Comparison of ENCODE assay signal across 8 cellular contexts in genomic region chr10:110225756-110226554, GRCh38. TPM values are rescaled to one million over a fixed set of nuclear protein-coding genes. Genes with fewer than 3 reads are reported as not detected.
A peak's percentile ranks its signal among the peaks of the same experiment; 100 is the strongest.
DNase-seq lines count a peak whose midpoint lies in the region; ATAC-seq and TF ChIP-seq lines count a peak whose summit lies in the region.

No MANE protein-coding gene starts in this region.

- H3K4me1 ChIP-seq in adipocyte (ENCODE audit: control insufficient read depth, insufficient read depth, low read length) (peaks cover 15% of the 10 kb centered on the region), heart left ventricle (peaks cover 12 to 61% (median 39%) of the 10 kb centered on the region in 12 donors), trophoblast cell (ENCODE audit: control insufficient read depth in 1 of 2, insufficient read depth in 2 of 2, low read length in 2 of 2) (peaks cover 0 to 3% of the 10 kb centered on the region in 2 experiments), tibial nerve (peaks cover 0 to 59% (median 11%) of the 10 kb centered on the region in 4 donors)

- H4K91ac ChIP-seq in trophoblast cell (ENCODE audit: low read depth, low read length) = no peak overlapping the region

- peak overlapping the region; percentile 88 for H2AFZ ChIP-seq in trophoblast cell (ENCODE audit: insufficient read depth, low read length, poor library complexity)

- H3K14ac ChIP-seq in trophoblast cell (ENCODE audit: low read length) = no peak overlapping the region

- H4K8ac ChIP-seq in trophoblast cell (ENCODE audit: low read depth, low read length) = peak overlapping the region; percentile 74

- H3K4me3 ChIP-seq in GM12865 (ENCODE audit: low read depth, low read length) (peak overlapping the region; percentile 89), adipocyte (ENCODE audit: low read length) (peak overlapping the region; percentile 88), heart left ventricle (peak overlapping the region; percentile 50 to 93 (median 87)), trophoblast cell (ENCODE audit: low read depth, low read length) (peak overlapping the region; percentile 98), tibial nerve (peak overlapping the region; percentile 70 to 94 (median 91))

- no peak overlapping the region for H2BK12ac ChIP-seq in trophoblast cell (ENCODE audit: low read length)

- peak overlapping the region; percentile 85 for H3K9ac ChIP-seq in adipocyte (ENCODE audit: low read length)
- peak overlapping the region; percentile 68 for H3K9ac ChIP-seq in trophoblast cell (ENCODE audit: low read length)

- peaks cover 2% of the 10 kb centered on the region for H3K36me3 ChIP-seq in adipocyte (ENCODE audit: control insufficient read depth, insufficient read depth, low read length, severe bottlenecking)
- H3K36me3 ChIP-seq in heart left ventricle = peaks cover 0 to 28% (median 15%) of the 10 kb centered on the region in 9 donors
- no peaks in the 10 kb centered on the region for H3K36me3 ChIP-seq in trophoblast cell (ENCODE audit: control insufficient read depth in 1 of 2, insufficient read depth in 2 of 2, low read length in 2 of 2)
- H3K36me3 ChIP-seq in tibial nerve = peaks cover 0 to 27% (median 0%) of the 10 kb centered on the region in 3 donors

- H3K79me2 ChIP-seq in trophoblast cell (ENCODE audit: control insufficient read depth, insufficient read depth, low read length, poor library complexity) = no peaks in the 10 kb centered on the region

- ATAC-seq in HG02678 (IDR thresholded peaks at IDR 0.05; ENCODE audit: unreplicated experiment) = peak; percentile 77
- peak; percentile 55 to 78 (median 70) for ATAC-seq in heart left ventricle

- no peak overlapping the region for H2BK120ac ChIP-seq in trophoblast cell (ENCODE audit: insufficient read depth, low read length, poor library complexity)

- no peaks in the 10 kb centered on the region for H3K27me3 ChIP-seq in adipocyte (replicated peaks; ENCODE audit: control insufficient read depth, insufficient read depth, low read length)
- no peaks in the 10 kb centered on the region for H3K27me3 ChIP-seq in heart left ventricle
- H3K27me3 ChIP-seq in trophoblast cell (ENCODE audit: insufficient read depth, low read length) = no peaks in the 10 kb centered on the region
- H3K27me3 ChIP-seq in tibial nerve = no peaks in the 10 kb centered on the region

- no peak overlapping the region for H3K23ac ChIP-seq in trophoblast cell (ENCODE audit: low read length)

- TF ChIP-seq EP300 in tibial nerve (IDR thresholded peaks at IDR 0.05) = peak; percentile 85 to 87

- peak overlapping the region; percentile 13 for H3K18ac ChIP-seq in trophoblast cell (ENCODE audit: low read length)

- WGBS in heart left ventricle, 4 donors = 1% methylated on average over 80 to 104 of the region's 104 CpGs
- no CpG with 5 or more reads among the region's 104 CpGs for WGBS in trophoblast cell (ENCODE audit: extremely low coverage, insufficient coverage, insufficient read length)
- 0 to 1% methylated on average over 22 to 32 of the region's 104 CpGs for WGBS in tibial nerve, 2 donors

- peak overlapping the region; percentile 76 to 96 (median 88) for H3K27ac ChIP-seq in heart left ventricle
- peak overlapping the region; percentile 56 for H3K27ac ChIP-seq in trophoblast cell (ENCODE audit: low read depth, low read length)
- peak overlapping the region; percentile 91 to 100 (median 97) for H3K27ac ChIP-seq in tibial nerve

- H2BK5ac ChIP-seq in trophoblast cell (ENCODE audit: low read depth, low read length, poor library complexity) = no peak overlapping the region

- peak overlapping the region; percentile 94 for H3K4me2 ChIP-seq in trophoblast cell (ENCODE audit: low read length)

- peak; percentile 76 for TF ChIP-seq CTCF in GM12865 (IDR thresholded peaks at IDR 0.05; ENCODE audit: insufficient read depth, low read depth, low read length, missing control alignments)
- peak; percentile 55 to 91 (median 72) for TF ChIP-seq CTCF in heart left ventricle (IDR thresholded peaks at IDR 0.05)
- peak; percentile 67 to 95 (median 88) for TF ChIP-seq CTCF in tibial nerve (IDR thresholded peaks at IDR 0.05)

- no peak overlapping the region for H2AK5ac ChIP-seq in trophoblast cell (ENCODE audit: low read length)

- H4K12ac ChIP-seq in trophoblast cell (ENCODE audit: low read depth, low read length) = no peak overlapping the region

- intact Hi-C loops in heart left ventricle (cut with DNase I) = loop anchor here (1.0 to 10.0 kb wide), 15 partner anchors 15 to 341 kb away; partner anchors contain the start of genes ADD3 (in 2 of the 10) and DUSP5 (in 1 of the 10)

- no peaks in the 10 kb centered on the region for H3K9me3 ChIP-seq in adipocyte (ENCODE audit: control insufficient read depth, low read length)
- H3K9me3 ChIP-seq in heart left ventricle = no peaks in the 10 kb centered on the region
- H3K9me3 ChIP-seq in trophoblast cell (ENCODE audit: insufficient read depth, low read depth, low read length) = no peaks in the 10 kb centered on the region
- no peaks in the 10 kb centered on the region for H3K9me3 ChIP-seq in tibial nerve

- DNase-seq in GM12865 (ENCODE audit: low read depth) (peak; percentile 94), NCI-H1092 treated with DMSO at 0.1 percent for 48 hours (lab: John Stamatoyannopoulos, UW) (peak; percentile 75), SW 1271 (lab: John Stamatoyannopoulos, UW) (peak; percentile 63 to 86), adipocyte (ENCODE audit: low read depth) (peak; percentile 94), heart left ventricle (peak; percentile 92 to 95 (median 95)), trophoblast cell (peak; percentile 89 to 93), tibial nerve (ENCODE audit: low spot score in 2 of 2) (peak; percentile 76 to 84)

- TF ChIP-seq POLR2A in heart left ventricle (IDR thresholded peaks at IDR 0.05) (peak in 1 of 2 donors; percentile 39), tibial nerve (IDR thresholded peaks at IDR 0.05) (peak; percentile 52 to 67)

- H3K4ac ChIP-seq in trophoblast cell (ENCODE audit: low read depth, low read length) = no peak overlapping the region

- H3K79me1 ChIP-seq in trophoblast cell (ENCODE audit: low read length) = peaks cover 2% of the 10 kb centered on the region

RNA-seq across cellular contexts. Expression of gene MXI1, which starts 18.6 kb away (rescaled TPM):
- total RNA-seq in heart left ventricle = 10 to 100 TPM; 42.6 to 83.2 (median 61.6) TPM
- 10 to 100 TPM; 20.3 to 39.5 TPM for polyA plus RNA-seq in heart left ventricle
- polyA plus RNA-seq in trophoblast cell (2013) = 8.3 and 8.9 TPM in 2 replicates
- 100 to 1,000 TPM; 103 to 131 (median 123) TPM for total RNA-seq in tibial nerve

Comparison
In these comparisons a context has a peak if more than half of its experiments do, and no peak if none do; other contexts are left out.
1. Peak in every context shown above with its lines: DNase-seq, ATAC-seq, H3K4me3 ChIP-seq and H3K27ac ChIP-seq.